1 cellular context compared by ENCODE assay signal in genomic region chr19:38309615-38310278, GRCh38.
TF ChIP-seq lines count a peak whose summit lies in the region.

No MANE protein-coding gene starts in this region.

TF ChIP-seq in A549, 52 proteins besides CTCF, POLR2A, EP300 and RAD21:
- TF ChIP-seq TFCP2L1 (CRISPR knock-in tag; IDR thresholded peaks at IDR 0.05) (0 out of 2 replicates have a peak, but pooled peaks have one; percentile 62), POLR2AphosphoS2 (conservative IDR thresholded peaks at IDR 0.05; ENCODE audit: low read length) (peak; percentile 31; the same call in 1 of the 2 replicates), CBX2 (IDR thresholded peaks at IDR 0.05; ENCODE audit: borderline replicate concordance, low read depth) (no peak)
